In genomic region chr3:100740207-100740606, GRCh38 we compare ENCODE assay signal across 1 cellular context.
TF ChIP-seq lines count a peak whose summit lies in the region.

No MANE protein-coding gene starts in this region.

TF ChIP-seq in WTC11, 78 proteins besides CTCF, POLR2A, EP300 and RAD21 (continued from another document):
- no peak for TF ChIP-seq USF1 (CRISPR knock-in tag; IDR thresholded peaks at IDR 0.05)
- TF ChIP-seq, protein P1, sequence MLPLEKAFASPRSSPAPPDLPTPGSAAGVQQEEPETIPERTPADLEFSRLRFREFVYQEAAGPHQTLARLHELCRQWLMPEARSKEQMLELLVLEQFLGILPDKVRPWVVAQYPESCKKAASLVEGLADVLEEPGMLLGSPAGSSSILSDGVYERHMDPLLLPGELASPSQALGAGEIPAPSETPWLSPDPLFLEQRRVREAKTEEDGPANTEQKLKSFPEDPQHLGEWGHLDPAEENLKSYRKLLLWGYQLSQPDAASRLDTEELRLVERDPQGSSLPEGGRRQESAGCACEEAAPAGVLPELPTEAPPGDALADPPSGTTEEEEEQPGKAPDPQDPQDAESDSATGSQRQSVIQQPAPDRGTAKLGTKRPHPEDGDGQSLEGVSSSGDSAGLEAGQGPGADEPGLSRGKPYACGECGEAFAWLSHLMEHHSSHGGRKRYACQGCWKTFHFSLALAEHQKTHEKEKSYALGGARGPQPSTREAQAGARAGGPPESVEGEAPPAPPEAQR (CRISPR knock-in tag; IDR thresholded peaks at IDR 0.05), result no peak
